ENCODE assay signal across 8 cellular contexts in genomic region chr11:67954971-67955370, GRCh38. TPM values are rescaled to one million over a fixed set of nuclear protein-coding genes. Genes with fewer than 3 reads are reported as not detected.
DNase-seq lines count a peak whose midpoint lies in the region; ATAC-seq and TF ChIP-seq lines count a peak whose summit lies in the region.
"Not testable (repeated sequence)": the region's sequence is repeated elsewhere in the genome, so short reads cannot be mapped to it uniquely, and the experiment has no call there.

No MANE protein-coding gene starts in this region.

- H3K9me2 ChIP-seq in SK-N-SH: not testable (repeated sequence)

- H2AK5ac ChIP-seq in H9 (ENCODE audit: insufficient read length, low read length): not testable (repeated sequence)

- not testable (repeated sequence) for H3F3A ChIP-seq in SK-N-SH (replicated peaks; ENCODE audit: insufficient read depth); smooth muscle cell (ENCODE audit: low read depth)

- not testable (repeated sequence) for H3K36me3 Mint-ChIP-seq in H9 (ENCODE audit: insufficient read depth in 1 of 3, low read depth in 3 of 3); activated T-helper 1 cell treated with anti-CD3 and anti-CD28 coated beads, Interleukin-12 subunit alpha, Interleukin-12 subunit beta, Interleukin-2, Interleukin-4 antibody, amounts not matched to agents 30 ng/mL and 10 ng/mL and 1 ng/mL, durations not matched to agents 14 hours and 24 hours and 36 hours (ENCODE audit: low read depth); natural killer cell

- not testable (repeated sequence) for H3K27me3 ChIP-seq in H9 (ENCODE audit: insufficient read depth, low read length); SK-N-SH (ENCODE audit: insufficient read depth); dorsolateral prefrontal cortex; iPS-15b (ENCODE audit: control insufficient read depth, insufficient read depth, low read length); smooth muscle cell (ENCODE audit: low read depth); vagina

- H2BK120ac ChIP-seq in H9 (ENCODE audit: low read depth, low read length, poor library complexity, severe bottlenecking): not testable (repeated sequence)

- H3K79me2 ChIP-seq in H9 (ENCODE audit: insufficient read depth, low read length); SK-N-SH (ENCODE audit: insufficient read depth); smooth muscle cell (ENCODE audit: low read depth): not testable (repeated sequence)

- not testable (repeated sequence) for H2AFZ ChIP-seq in H9 (ENCODE audit: low read length); SK-N-SH (ENCODE audit: low read depth)
- H2AFZ ChIP-seq in smooth muscle cell (ENCODE audit: low read depth): peak overlapping the region; percentile 93

- not testable (repeated sequence) for H3K9ac ChIP-seq in H9 (ENCODE audit: extremely low read depth, insufficient read length, low read length); SK-N-SH; iPS-15b (ENCODE audit: low read depth, low read length); smooth muscle cell (ENCODE audit: low read depth)

- H3K14ac ChIP-seq in H9 (ENCODE audit: insufficient read depth, low read length): not testable (repeated sequence)

- not testable (repeated sequence) for TF ChIP-seq RAD21 in SK-N-SH (IDR thresholded peaks at IDR 0.05; ENCODE audit: low read length)

- not testable (repeated sequence) for H3T11ph ChIP-seq in H9 (ENCODE audit: low read length)

- not testable (repeated sequence) for H2BK15ac ChIP-seq in H9 (ENCODE audit: low read depth, low read length)

- not testable (repeated sequence) for H3K9me3 Mint-ChIP-seq in H9; activated T-helper 1 cell treated with anti-CD3 and anti-CD28 coated beads, Interleukin-12 subunit alpha, Interleukin-12 subunit beta, Interleukin-2, Interleukin-4 antibody, amounts not matched to agents 30 ng/mL and 10 ng/mL and 1 ng/mL, durations not matched to agents 14 hours and 24 hours and 36 hours; natural killer cell

- not testable (repeated sequence) for H3K23ac ChIP-seq in H9 (ENCODE audit: insufficient read length, low read depth, low read length)

- H4K5ac ChIP-seq in H9 (ENCODE audit: insufficient read length, low read depth, low read length): not testable (repeated sequence)

- H3K56ac ChIP-seq in H9 (ENCODE audit: insufficient read length, low read depth, low read length): not testable (repeated sequence)

- H3K18ac ChIP-seq in H9 (ENCODE audit: insufficient read length, low read depth, low read length): not testable (repeated sequence)

- H3K4me1 Mint-ChIP-seq in H9: peaks cover 41 to 42% of the 10 kb centered on the region in 2 experiments
- not testable (repeated sequence) for H3K4me1 Mint-ChIP-seq in activated T-helper 1 cell treated with anti-CD3 and anti-CD28 coated beads, Interleukin-12 subunit alpha, Interleukin-12 subunit beta, Interleukin-2, Interleukin-4 antibody, amounts not matched to agents 30 ng/mL and 10 ng/mL and 1 ng/mL, durations not matched to agents 14 hours and 24 hours and 36 hours (ENCODE audit: low read depth); natural killer cell

- TF ChIP-seq POLR2A in vagina (IDR thresholded peaks at IDR 0.05): not testable (repeated sequence)

- not testable (repeated sequence) for H2BK12ac ChIP-seq in H9 (ENCODE audit: insufficient read length, low read depth, low read length)

- POLR2A ChIA-PET in SK-N-SH (lab: Yijun Ruan, JAX): not testable (repeated sequence)

- CTCF ChIA-PET in SK-N-SH (lab: Yijun Ruan, JAX): interaction anchor here (1.1 to 2.1 kb wide), 17 partner anchors 8 to 254 kb away, joined by 3 to 6 read pairs (median 4); no protein-coding TSS in a partner anchor

- H4K91ac ChIP-seq in H9 (ENCODE audit: insufficient read length, low read depth, low read length): not testable (repeated sequence)

- not testable (repeated sequence) for H3K79me1 ChIP-seq in H9 (ENCODE audit: insufficient read depth, low read depth, low read length, poor library complexity, severe bottlenecking)

- not testable (repeated sequence) for H3K4ac ChIP-seq in H9 (ENCODE audit: low read depth, low read length)

- not testable (repeated sequence) for TF ChIP-seq EP300 in SK-N-SH (IDR thresholded peaks at IDR 0.05; ENCODE audit: borderline replicate concordance in 1 of 2, low read depth in 1 of 2, low read length in 1 of 2)

- intact Hi-C loops in activated T-helper 1 cell treated with anti-CD3 and anti-CD28 coated beads, Interleukin-12 subunit alpha, Interleukin-12 subunit beta, Interleukin-2, Interleukin-4 antibody, amounts not matched to agents 30 ng/mL and 10 ng/mL and 1 ng/mL, durations not matched to agents 14 hours and 24 hours and 36 hours (cut with micrococcal nuclease): loop anchor here (1.0 kb wide), 1 partner anchor 95 kb away; no protein-coding TSS in a partner anchor
- intact Hi-C loops in dorsolateral prefrontal cortex (cut with DNase I); natural killer cell (cut with micrococcal nuclease); vagina (cut with DNase I): not testable (repeated sequence)

- H3K27ac Mint-ChIP-seq in H9; activated T-helper 1 cell treated with anti-CD3 and anti-CD28 coated beads, Interleukin-12 subunit alpha, Interleukin-12 subunit beta, Interleukin-2, Interleukin-4 antibody, amounts not matched to agents 30 ng/mL and 10 ng/mL and 1 ng/mL, durations not matched to agents 14 hours and 24 hours and 36 hours: not testable (repeated sequence)
- H3K27ac Mint-ChIP-seq in natural killer cell: peak overlapping the region in 1 of 2 donors; percentile 88

- H3K23me2 ChIP-seq in H9 (ENCODE audit: insufficient read length, low read depth, low read length, poor library complexity, severe bottlenecking): not testable (repeated sequence)

- not testable (repeated sequence) for H4K20me1 ChIP-seq in H9 (ENCODE audit: control insufficient read depth, insufficient read depth, insufficient read length); SK-N-SH (ENCODE audit: insufficient read depth); smooth muscle cell (ENCODE audit: low read depth)

- TF ChIP-seq CTCF in H9 (conservative IDR thresholded peaks at IDR 0.05); SK-N-SH (IDR thresholded peaks at IDR 0.05); dorsolateral prefrontal cortex (IDR thresholded peaks at IDR 0.05 in 54 of 56, conservative IDR thresholded peaks at IDR 0.05 in 2 of 56; ENCODE audit: low read depth in 1 of 56, partially characterized antibody in 56 of 56); natural killer cell (IDR thresholded peaks at IDR 0.05); smooth muscle cell (IDR thresholded peaks at IDR 0.05; ENCODE audit: borderline replicate concordance, insufficient read depth, poor library complexity, severe bottlenecking); vagina (IDR thresholded peaks at IDR 0.05): not testable (repeated sequence)

- not testable (repeated sequence) for H3K27ac ChIP-seq in H9 (ENCODE audit: insufficient read length, low read depth, low read length); SK-N-SH (ENCODE audit: low read depth in 2 of 2, low read length in 1 of 2); dorsolateral prefrontal cortex; smooth muscle cell (ENCODE audit: low read depth); vagina

- not testable (repeated sequence) for H4K8ac ChIP-seq in H9 (replicated peaks; ENCODE audit: insufficient read length, low read depth, low read length)

- ATAC-seq in natural killer cell: not testable (repeated sequence)

- not testable (repeated sequence) for H3K36me3 ChIP-seq in SK-N-SH (replicated peaks in 1 of 2; ENCODE audit: control insufficient read depth in 1 of 2, insufficient read depth in 2 of 2, low read length in 1 of 2); iPS-15b (ENCODE audit: control insufficient read depth, insufficient read depth, low read length); smooth muscle cell (ENCODE audit: low read depth); vagina

- no CpG with 5 or more reads among the region's 26 CpGs for WGBS in H9 (ENCODE audit: extremely low coverage, insufficient read length, low lambda C conversion rate)
- 100% methylated on average over 1 of the region's 26 CpGs for WGBS in SK-N-SH (ENCODE audit: low lambda C conversion rate)
- WGBS in smooth muscle cell (ENCODE audit: low lambda C conversion rate): 29% methylated on average over 3 of the region's 26 CpGs

- not testable (repeated sequence) for H3K4me1 ChIP-seq in H9 (ENCODE audit: insufficient read depth, low read length); SK-N-SH (ENCODE audit: control insufficient read depth in 1 of 2, insufficient read depth in 2 of 2, low read depth in 1 of 2, low read length in 1 of 2); iPS-15b (ENCODE audit: control insufficient read depth, insufficient read depth, low read length); smooth muscle cell (ENCODE audit: low read depth); vagina

- H3K9me3 ChIP-seq in H9 (ENCODE audit: control insufficient read depth, low read depth, low read length); SK-N-SH; iPS-15b (ENCODE audit: control insufficient read depth, insufficient read depth, low read length); smooth muscle cell (replicated peaks; ENCODE audit: low read depth); vagina: not testable (repeated sequence)

- H3K4me3 ChIP-seq in SK-N-SH (ENCODE audit: low read depth in 2 of 2, low read length in 1 of 2): 0 out of 4 replicates have a peak overlapping the region, but pooled peaks of 1 of the 2 experiments have one; percentile 58
- H3K4me3 ChIP-seq in dorsolateral prefrontal cortex: peak overlapping the region; percentile 34 to 75 (median 59)
- H3K4me3 ChIP-seq in iPS-15b (ENCODE audit: low read depth, low read length): peak overlapping the region; percentile 39
- peak overlapping the region; percentile 66 for H3K4me3 ChIP-seq in smooth muscle cell
- H3K4me3 ChIP-seq in vagina: peak overlapping the region; percentile 55 to 56

- H2BK5ac ChIP-seq in H9 (ENCODE audit: insufficient read length, low read length): not testable (repeated sequence)

- not testable (repeated sequence) for DNase-seq in H9; SK-N-SH; activated T-helper 1 cell treated with anti-CD3 and anti-CD28 coated beads, Interleukin-12 subunit alpha, Interleukin-12 subunit beta, Interleukin-2, Interleukin-4 antibody, amounts not matched to agents 30 ng/mL and 10 ng/mL and 1 ng/mL, durations not matched to agents 14 hours and 24 hours and 36 hours (ENCODE audit: low spot score); dorsolateral prefrontal cortex; natural killer cell; smooth muscle cell (lab: John Stamatoyannopoulos, UW; ENCODE audit: unreplicated experiment); vagina (ENCODE audit: extremely low spot score in 2 of 2)

- peak overlapping the region; percentile 79 to 90 for H3K4me3 Mint-ChIP-seq in H9
- peak overlapping the region; percentile 71 for H3K4me3 Mint-ChIP-seq in activated T-helper 1 cell treated with anti-CD3 and anti-CD28 coated beads, Interleukin-12 subunit alpha, Interleukin-12 subunit beta, Interleukin-2, Interleukin-4 antibody, amounts not matched to agents 30 ng/mL and 10 ng/mL and 1 ng/mL, durations not matched to agents 14 hours and 24 hours and 36 hours
- peak overlapping the region; percentile 78 for H3K4me3 Mint-ChIP-seq in natural killer cell

- not testable (repeated sequence) for H2BK20ac ChIP-seq in H9 (ENCODE audit: low read depth, low read length, poor library complexity, severe bottlenecking)

- H3K4me2 ChIP-seq in H9 (ENCODE audit: insufficient read depth, insufficient read length, low read length): peak overlapping the region; percentile 51
- peak overlapping the region; percentile 83 for H3K4me2 ChIP-seq in SK-N-SH
- peak overlapping the region; percentile 92 for H3K4me2 ChIP-seq in smooth muscle cell

- H3K27me3 Mint-ChIP-seq in H9 (ENCODE audit: low read depth) (peaks cover 40% of the 10 kb centered on the region), natural killer cell (ENCODE audit: low read depth in 2 of 2) (peaks cover 25 to 28% of the 10 kb centered on the region in 2 donors)
- peaks cover 25% of the 10 kb centered on the region for H3K27me3 Mint-ChIP-seq in activated T-helper 1 cell treated with anti-CD3 and anti-CD28 coated beads, Interleukin-12 subunit alpha, Interleukin-12 subunit beta, Interleukin-2, Interleukin-4 antibody, amounts not matched to agents 30 ng/mL and 10 ng/mL and 1 ng/mL, durations not matched to agents 14 hours and 24 hours and 36 hours (ENCODE audit: insufficient read depth)

RNA-seq across cellular contexts. Expression of gene UNC93B1, which starts 48.9 kb away (rescaled TPM):
- total RNA-seq in H9 (2021) (21.7 and 23.3 TPM in 2 replicates), dorsolateral prefrontal cortex (10 to 100 TPM in 80 of 120 experiments, 1 to 10 TPM in 40; 5.7 to 20.9 (median 11.2) TPM), natural killer cell (10 to 100 TPM; 26.6 to 44.3 (median 39.7) TPM), smooth muscle cell (17.5 and 18.3 TPM in 2 replicates), vagina (30.4 TPM)
- polyA plus RNA-seq in SK-N-SH (2012; rRNA removed) (28.9 and 30.9 TPM in 2 replicates), smooth muscle cell (25.1 and 33.4 TPM in 2 replicates)
- polyA plus RNA-seq in SK-N-SH (2012; cell fraction: cytosol; rRNA removed): 9.1 and 18.1 TPM in 2 replicates
- 85.6 and 104 TPM in 2 replicates for polyA plus RNA-seq in SK-N-SH (2012; cell fraction: nucleus; rRNA removed)
- 13.9 and 14.8 TPM in 2 replicates for total RNA-seq in activated T-helper 1 cell treated with anti-CD3 and anti-CD28 coated beads, Interleukin-12 subunit alpha, Interleukin-12 subunit beta, Interleukin-2, Interleukin-4 antibody, amounts not matched to agents 30 ng/mL and 10 ng/mL and 1 ng/mL, durations not matched to agents 14 hours and 24 hours and 36 hours

RNA-seq across cellular contexts. Expression of gene ALDH3B1, which starts 55.2 kb away (rescaled TPM):
- total RNA-seq in H9 (2021) (not detected in 2 replicates), dorsolateral prefrontal cortex (1 to 10 TPM; 1.2 to 7.7 (median 3.1) TPM), natural killer cell (1 to 10 TPM; 2.4 to 9.0 (median 4.0) TPM), smooth muscle cell (6.9 and 9.9 TPM in 2 replicates), vagina (22.1 TPM)
- polyA plus RNA-seq in SK-N-SH (2012; rRNA removed) (14.9 and 15.9 TPM in 2 replicates), smooth muscle cell (8.8 and 9.1 TPM in 2 replicates)
- 6.7 and 10.3 TPM in 2 replicates for polyA plus RNA-seq in SK-N-SH (2012; cell fraction: cytosol; rRNA removed)
- 20.7 and 23.3 TPM in 2 replicates for polyA plus RNA-seq in SK-N-SH (2012; cell fraction: nucleus; rRNA removed)
- total RNA-seq in activated T-helper 1 cell treated with anti-CD3 and anti-CD28 coated beads, Interleukin-12 subunit alpha, Interleukin-12 subunit beta, Interleukin-2, Interleukin-4 antibody, amounts not matched to agents 30 ng/mL and 10 ng/mL and 1 ng/mL, durations not matched to agents 14 hours and 24 hours and 36 hours: not detected in 2 replicates
